8 cellular contexts compared by ENCODE assay signal in genomic region chr1:119139393-119139792, GRCh38. TPM values are rescaled to one million over a fixed set of nuclear protein-coding genes. Genes with fewer than 3 reads are reported as not detected.
DNase-seq lines count a peak whose midpoint lies in the region; ATAC-seq and TF ChIP-seq lines count a peak whose summit lies in the region.

No MANE protein-coding gene starts in this region.

- POLR2A ChIA-PET in HEK293T (lab: Yijun Ruan, JAX): interaction anchor here (1.2 to 2.1 kb wide), 2 partner anchors 123 to 136 kb away, joined by 3 to 5 read pairs; no protein-coding TSS in a partner anchor

- peak overlapping the region; percentile 90 for H3K4me3 ChIP-seq in fibroblast of villous mesenchyme (ENCODE audit: low read depth, low read length)

- DNase-seq in NCI-H2196 (lab: John Stamatoyannopoulos, UW; ENCODE audit: unreplicated experiment) (peak; percentile 14), NCI-H2196 treated with DMSO at 0.1 percent for 48 hours (lab: John Stamatoyannopoulos, UW; ENCODE audit: unreplicated experiment) (no peak), HEK293T (ENCODE audit: extremely low spot score) (no peak), SK-N-DZ (ENCODE audit: low spot score) (peak; percentile 2), fibroblast of villous mesenchyme (ENCODE audit: low read depth) (no peak), DMS 273 (lab: John Stamatoyannopoulos, UW; ENCODE audit: unreplicated experiment) (no peak), GDM1 (lab: John Stamatoyannopoulos, UW) (no peak)
- DNase-seq in stimulated activated naive CD8-positive, alpha-beta T cell treated with anti-CD3 and anti-CD28 coated beads, Interleukin-15, Interleukin-2, amounts not matched to agents 100 U/mL and 50 U/mL, for 24 hours: peak; percentile 7

- no peak for TF ChIP-seq CTCF in fibroblast of villous mesenchyme (IDR thresholded peaks at IDR 0.05; ENCODE audit: insufficient read depth, low read depth, low read length)

- CTCF ChIA-PET in HEK293T (lab: Yijun Ruan, JAX): no interaction called here

- no peak for ATAC-seq in stimulated activated naive CD8-positive, alpha-beta T cell treated with anti-CD3 and anti-CD28 coated beads, Interleukin-15, Interleukin-2, amounts not matched to agents 100 U/mL and 50 U/mL, for 24 hours

TF ChIP-seq in HEK293T, 16 proteins besides CTCF, POLR2A, EP300 and RAD21:
- TF ChIP-seq FOXA1 (IDR thresholded peaks at IDR 0.05) (no peak), CTBP1 (IDR thresholded peaks at IDR 0.05; ENCODE audit: borderline replicate concordance) (no peak), ELF4 (IDR thresholded peaks at IDR 0.05) (no peak), SP1 (IDR thresholded peaks at IDR 0.05) (no peak), PKNOX1 (IDR thresholded peaks at IDR 0.05) (peak; percentile 77)

RNA-seq across cellular contexts. Expression of gene WARS2, which starts 1.1 kb away (rescaled TPM):
- 5.4 and 8.2 TPM in 2 replicates for polyA plus RNA-seq in SK-N-DZ (2014; cell fraction: cytosol; rRNA removed)
- 4.0 and 6.7 TPM in 2 replicates for polyA plus RNA-seq in SK-N-DZ (2014; cell fraction: nucleus; rRNA removed)
- 20.3 TPM in 2 replicates for total RNA-seq in fibroblast of villous mesenchyme

Comparison
In these comparisons a context has a peak if more than half of its experiments do, and no peak if none do; other contexts are left out.
1. DNase-seq: peak in NCI-H2196 (single experiment), SK-N-DZ (single experiment) and stimulated activated naive CD8-positive, alpha-beta T cell treated with anti-CD3 and anti-CD28 coated beads, Interleukin-15, Interleukin-2, amounts not matched to agents 100 U/mL and 50 U/mL, for 24 hours (single experiment); none in NCI-H2196 treated with DMSO at 0.1 percent for 48 hours (single experiment), HEK293T (single experiment), fibroblast of villous mesenchyme (single experiment), DMS 273 (single experiment) and GDM1 (single experiment).